ENCODE assay signal across 21 cellular contexts in genomic region chr14:98507269-98507668, GRCh38.
DNase-seq lines count a peak whose midpoint lies in the region; ATAC-seq, FAIRE-seq and TF ChIP-seq lines count a peak whose summit lies in the region.
"Had no signal": no experiment of that assay in that cellular context is flagged by ENCODE, and none has a peak within 500 bp of the region (broad histone marks: within the 10 kb centered on the region; RNA-seq: fewer than 3 reads in every experiment).

No MANE protein-coding gene starts in this region.

- no peak overlapping the region for H3K9ac ChIP-seq in mammary epithelial cell (ENCODE audit: insufficient read depth, low read length)

- no peaks in the 10 kb centered on the region for H3K79me2 ChIP-seq in mammary epithelial cell (ENCODE audit: insufficient read depth, low read length)

- H3K9me3 Mint-ChIP-seq in Calu3 (ENCODE audit: low read depth, unreplicated experiment): peaks cover 18% of the 10 kb centered on the region

- TF ChIP-seq CTCF in AG10803 (conservative IDR thresholded peaks at IDR 0.05; ENCODE audit: low read length): no peak
- TF ChIP-seq CTCF in mammary epithelial cell (conservative IDR thresholded peaks at IDR 0.05 in 1 of 2, IDR thresholded peaks at IDR 0.05 in 1 of 2; ENCODE audit: extremely low read depth in 1 of 2, insufficient read depth in 1 of 2, low read depth in 1 of 2, low read length in 2 of 2): no peak
- TF ChIP-seq CTCF in Calu3 (IDR thresholded peaks at IDR 0.05; ENCODE audit: unreplicated experiment): no peak

- DNase-seq in AG10803 (ENCODE audit: low read depth) (peak; percentile 23), HT1080 (ENCODE audit: low read depth) (peak; percentile 30), mammary epithelial cell (peak; percentile 43), frontal cortex (ENCODE audit: low spot score in 2 of 2) (no peak), kidney glomerular epithelial cell (lab: John Stamatoyannopoulos, UW) (no peak), Calu3 (no peak)
- DNase-seq: BE2C; C1 segment of cervical spinal cord; CD4-positive, CD25-positive, alpha-beta regulatory T cell; CD8-positive, alpha-beta memory T cell; COR-L47; DMS153; DMS79; GDM1; GOT3; H7; HFFc6 had no signal

- intact Hi-C loops in mammary epithelial cell (cut with micrococcal nuclease) (loop anchor here (10.0 kb wide), 1 partner anchor 398 kb away; no protein-coding TSS in a partner anchor), Calu3 (cut with micrococcal nuclease; ENCODE audit: unreplicated experiment) (no loop called here)

- no peaks in the 10 kb centered on the region for H3K36me3 ChIP-seq in mammary epithelial cell (ENCODE audit: insufficient read depth, low read length)
- H3K36me3 ChIP-seq: BE2C had no signal

- H3K4me1 Mint-ChIP-seq in Calu3 (ENCODE audit: low read depth, unreplicated experiment): no peaks in the 10 kb centered on the region

- ATAC-seq in esophagus mucosa: peak; percentile 34
- ATAC-seq in HG02970 (IDR thresholded peaks at IDR 0.05; ENCODE audit: low FRiP score, unreplicated experiment): no peak
- ATAC-seq: HCT116 had no signal

- no peak overlapping the region for H2AFZ ChIP-seq in mammary epithelial cell (ENCODE audit: low read depth, low read length)

- H3K4me3 ChIP-seq in AG10803 (ENCODE audit: low read length): no peak overlapping the region
- H3K4me3 ChIP-seq in mammary epithelial cell (replicated peaks in 1 of 3; ENCODE audit: insufficient read depth in 1 of 3, low read depth in 2 of 3, low read length in 3 of 3): no peak overlapping the region

- peaks cover 18% of the 10 kb centered on the region for H3K4me1 ChIP-seq in mammary epithelial cell (ENCODE audit: insufficient read depth, low read length)
- H3K4me1 ChIP-seq: BE2C had no signal

- H3K9me3 ChIP-seq in mammary epithelial cell (replicated peaks; ENCODE audit: insufficient read depth, low read length): no peaks in the 10 kb centered on the region
- H3K9me3 ChIP-seq: BE2C had no signal

- dilution Hi-C loops in mammary epithelial cell (cut with HindIII; ENCODE audit: low sequenced_read_pairs): no loop called here

- CTCF ChIA-PET in mammary epithelial cell (lab: Charles Lee; ENCODE audit: low non-redundant PET): interaction anchor here (0.8 kb wide), 1 partner anchor 693 kb away, joined by 3 read pairs; no protein-coding TSS in a partner anchor
- CTCF ChIA-PET in Calu3 (lab: Charles Lee): no interaction called here

- BruUV-seq in mammary epithelial cell (replicated peaks; lab: Mats Ljungman, UMichigan) (no TSS peak), Calu3 (replicated peaks; lab: Mats Ljungman, UMichigan) (no TSS peak)

- H3K4me3 Mint-ChIP-seq in Calu3 (ENCODE audit: low read depth, unreplicated experiment): no peak overlapping the region
- H3K4me3 Mint-ChIP-seq: CD4-positive, CD25-positive, alpha-beta regulatory T cell; CD8-positive, alpha-beta memory T cell; HFFc6 had no signal

- 29% methylated on average over 2 of the region's 2 CpGs for WGBS in mammary epithelial cell (ENCODE audit: low coverage, missing lambda C conversion rate)

- H3K27me3 Mint-ChIP-seq in Calu3 (ENCODE audit: unreplicated experiment): no peaks in the 10 kb centered on the region

- no peak for FAIRE-seq in frontal cortex (lab: Jason Lieb, UNC)
- FAIRE-seq: D721Med had no signal

- no peaks in the 10 kb centered on the region for H4K20me1 ChIP-seq in mammary epithelial cell (ENCODE audit: insufficient read depth, low read length)

- H3K27ac ChIP-seq in mammary epithelial cell (ENCODE audit: insufficient read depth, low read depth, low read length): no peak overlapping the region

- no peak overlapping the region for H3K27ac Mint-ChIP-seq in Calu3 (ENCODE audit: unreplicated experiment)
- H3K27ac Mint-ChIP-seq: CD4-positive, CD25-positive, alpha-beta regulatory T cell; CD8-positive, alpha-beta memory T cell; HFFc6 had no signal

- in situ Hi-C loops in mammary epithelial cell (cut with MboI; ENCODE audit: low sequenced_read_pairs in 2 of 2): no loop called here

- H3K36me3 Mint-ChIP-seq in Calu3 (ENCODE audit: insufficient read depth, unreplicated experiment): no peaks in the 10 kb centered on the region

- H3K27me3 ChIP-seq in mammary epithelial cell (ENCODE audit: insufficient read depth, low read length): no peaks in the 10 kb centered on the region
- H3K27me3 ChIP-seq: BE2C had no signal

- peak overlapping the region; percentile 11 for H3K4me2 ChIP-seq in mammary epithelial cell (ENCODE audit: insufficient read depth, low read depth, low read length)

Comparison
In these comparisons a context has a peak if more than half of its experiments do, and no peak if none do; other contexts are left out.
1. DNase-seq: peak in AG10803 (single experiment), HT1080 (single experiment) and mammary epithelial cell (single experiment); none in frontal cortex (0 of 2), kidney glomerular epithelial cell (single experiment) and Calu3 (single experiment).